In genomic region chr13:30957258-30957943, GRCh38 we compare ENCODE assay signal across 19 cellular contexts. TPM values are rescaled to one million over a fixed set of nuclear protein-coding genes. Genes with fewer than 3 reads are reported as not detected.
DNase-seq lines count a peak whose midpoint lies in the region; ATAC-seq and TF ChIP-seq lines count a peak whose summit lies in the region.
"Had no signal": no experiment of that assay in that cellular context is flagged by ENCODE, and none has a peak within 500 bp of the region (broad histone marks: within the 10 kb centered on the region; RNA-seq: fewer than 3 reads in every experiment).

No MANE protein-coding gene starts in this region.

- H3K23ac ChIP-seq in neuronal stem cell (ENCODE audit: low read depth, low read length, poor library complexity): peak overlapping the region; percentile 39

- H3K4me3 ChIP-seq in right cardiac atrium (ENCODE audit: low read length) (no peak overlapping the region), neuronal stem cell (ENCODE audit: low read length in 2 of 2) (no peak overlapping the region), gastroesophageal sphincter (no peak overlapping the region), psoas muscle (no peak overlapping the region)
- H3K4me3 ChIP-seq: GM23248, HAP-1 had no signal

- H3K4me1 ChIP-seq in right cardiac atrium (ENCODE audit: control insufficient read depth, insufficient read depth, low read length) (no peaks in the 10 kb centered on the region), neuronal stem cell (ENCODE audit: control insufficient read depth in 2 of 2, insufficient read depth in 1 of 2, low read depth in 1 of 2, low read length in 2 of 2) (no peaks in the 10 kb centered on the region), gastroesophageal sphincter (no peaks in the 10 kb centered on the region), psoas muscle (no peaks in the 10 kb centered on the region)
- H3K4me1 ChIP-seq: BE2C, HAP-1 had no signal

- intact Hi-C loops in Right ventricle myocardium superior (cut with DNase I) (no loop called here), right cardiac atrium (cut with DNase I) (no loop called here), psoas muscle (cut with DNase I) (no loop called here)

- no peak overlapping the region for H3K4ac ChIP-seq in neuronal stem cell (ENCODE audit: low read length)

- WGBS in right cardiac atrium: 73% methylated on average over 5 of the region's 5 CpGs
- no CpG with 5 or more reads among the region's 5 CpGs for WGBS in neuronal stem cell (ENCODE audit: extremely low coverage in 2 of 2, insufficient read length in 2 of 2, insufficient replicate concordance in 1 of 2), 2 donors
- WGBS in gastroesophageal sphincter (ENCODE audit: low coverage in 1 of 2), 2 donors: 52 to 75% methylated on average over 3 to 5 of the region's 5 CpGs
- WGBS in psoas muscle, 3 donors: 71 to 73% (median 73%) methylated on average over 5 of the region's 5 CpGs

- H4K8ac ChIP-seq in neuronal stem cell (ENCODE audit: low read depth, low read length): no peak overlapping the region

- H3K14ac ChIP-seq in neuronal stem cell (ENCODE audit: low read length): peak overlapping the region; percentile 75

- H3K9me3 ChIP-seq in right cardiac atrium (ENCODE audit: control insufficient read depth, low read length) (peaks cover 1% of the 10 kb centered on the region), neuronal stem cell (replicated peaks in 1 of 2; ENCODE audit: control insufficient read depth in 2 of 2, insufficient read depth in 1 of 2, low read depth in 1 of 2, low read length in 2 of 2) (no peaks in the 10 kb centered on the region), gastroesophageal sphincter (peaks cover 0 to 18% (median 0%) of the 10 kb centered on the region in 3 donors), psoas muscle (no peaks in the 10 kb centered on the region)
- H3K9me3 ChIP-seq: BE2C, HAP-1 had no signal

- no peaks in the 10 kb centered on the region for H3K36me3 ChIP-seq in neuronal stem cell (replicated peaks in 1 of 2; ENCODE audit: control insufficient read depth in 2 of 2, insufficient read depth in 2 of 2, low read length in 2 of 2)
- no peaks in the 10 kb centered on the region for H3K36me3 ChIP-seq in gastroesophageal sphincter
- H3K36me3 ChIP-seq in psoas muscle (ENCODE audit: insufficient read depth in 1 of 2, low read depth in 1 of 2): no peaks in the 10 kb centered on the region
- H3K36me3 ChIP-seq: BE2C, HAP-1 had no signal

- TF ChIP-seq EP300 in gastroesophageal sphincter (IDR thresholded peaks at IDR 0.05): no peak

- H2BK120ac ChIP-seq in neuronal stem cell (ENCODE audit: low read depth, low read length): no peak overlapping the region

- no peak for TF ChIP-seq POLR2A in gastroesophageal sphincter (IDR thresholded peaks at IDR 0.05)

- H2BK15ac ChIP-seq in neuronal stem cell (ENCODE audit: low read length): no peak overlapping the region

- H3K9ac ChIP-seq in neuronal stem cell (ENCODE audit: low read depth, low read length, poor library complexity): no peak overlapping the region
- H3K9ac ChIP-seq: GM23248 had no signal

- ATAC-seq in Right ventricle myocardium superior (ENCODE audit: poor library complexity): peak; percentile 86
- ATAC-seq in right cardiac atrium: no peak
- ATAC-seq in gastroesophageal sphincter: no peak
- no peak for ATAC-seq in psoas muscle
- ATAC-seq: HepG2 had no signal

- H4K91ac ChIP-seq in neuronal stem cell (ENCODE audit: low read depth, low read length, poor library complexity): no peak overlapping the region

- DNase-seq in Right ventricle myocardium superior (no peak), right cardiac atrium (no peak), DMS 273 (lab: John Stamatoyannopoulos, UW; ENCODE audit: unreplicated experiment) (peak; percentile 16), DMS 273 treated with DMSO at 0.1 percent for 48 hours (lab: John Stamatoyannopoulos, UW) (peak; percentile 4), neuronal stem cell (ENCODE audit: low spot score) (no peak), psoas muscle (no peak), OCI-M1 (lab: John Stamatoyannopoulos, UW) (no peak)
- DNase-seq: ACHN; BE2C; C1 segment of cervical spinal cord; CD4-positive, CD25-positive, alpha-beta regulatory T cell; CD8-positive, alpha-beta memory T cell; COR-L47; GM23248 had no signal

- no peak overlapping the region for H3K18ac ChIP-seq in neuronal stem cell (ENCODE audit: low read length)

- H3K27ac ChIP-seq in right cardiac atrium (ENCODE audit: low read length) (no peak overlapping the region), neuronal stem cell (replicated peaks; ENCODE audit: low read length) (no peak overlapping the region), gastroesophageal sphincter (no peak overlapping the region), psoas muscle (no peak overlapping the region)
- H3K27ac ChIP-seq: GM23248 had no signal

- no peak overlapping the region for H2AK5ac ChIP-seq in neuronal stem cell (ENCODE audit: low read depth, low read length)

- H3K79me1 ChIP-seq in neuronal stem cell (ENCODE audit: low read depth, low read length): no peaks in the 10 kb centered on the region

- H3K27me3 ChIP-seq in right cardiac atrium (ENCODE audit: control insufficient read depth, insufficient read depth): no peaks in the 10 kb centered on the region
- no peaks in the 10 kb centered on the region for H3K27me3 ChIP-seq in neuronal stem cell (ENCODE audit: control insufficient read depth in 3 of 3, insufficient read depth in 3 of 3, low read depth in 1 of 3, low read length in 3 of 3)
- no peaks in the 10 kb centered on the region for H3K27me3 ChIP-seq in gastroesophageal sphincter
- no peaks in the 10 kb centered on the region for H3K27me3 ChIP-seq in psoas muscle (ENCODE audit: insufficient read depth in 3 of 3, low read length in 2 of 3)

- TF ChIP-seq CTCF in gastroesophageal sphincter (IDR thresholded peaks at IDR 0.05) (no peak), psoas muscle (IDR thresholded peaks at IDR 0.05) (no peak)

- H2BK12ac ChIP-seq in neuronal stem cell (ENCODE audit: low read length): no peak overlapping the region

- no peak overlapping the region for H2AFZ ChIP-seq in neuronal stem cell (ENCODE audit: low read length)
- H2AFZ ChIP-seq: GM23248 had no signal

- H3K4me2 ChIP-seq in neuronal stem cell (ENCODE audit: insufficient read depth, low read length, poor library complexity, severe bottlenecking): no peak overlapping the region

- no peak overlapping the region for H2BK5ac ChIP-seq in neuronal stem cell (ENCODE audit: low read length)

RNA-seq across cellular contexts. Expression of gene TEX26, which starts 24.9 kb away (rescaled TPM):
- total RNA-seq in Right ventricle myocardium superior (not detected), right cardiac atrium (not detected), gastroesophageal sphincter (1 to 10 TPM in 1 of 4 donors, under 1 TPM in 1, not detected in 2; 0.27 to 1.7 TPM), psoas muscle (not detected)
- polyA plus RNA-seq in right cardiac atrium (0.27 TPM), psoas muscle (under 1 TPM in 1 of 3 donors, not detected in 2; 0.04 TPM)
- 0.24 TPM for polyA plus RNA-seq in neuronal stem cell (2013, experiment 1 of 2)
- polyA plus RNA-seq in neuronal stem cell (2013, experiment 2 of 2): 0.18 TPM
- total RNA-seq: CD4-positive, CD25-positive, alpha-beta regulatory T cell; CD8-positive, alpha-beta memory T cell; H4; HepG2 had no signal
- polyA plus RNA-seq: CD4-positive, CD25-positive, alpha-beta regulatory T cell; CD8-positive, alpha-beta memory T cell; GM23248; HepG2; IgD-negative memory B cell had no signal

RNA-seq across cellular contexts. Expression of gene MEDAG, which starts 51.3 kb away (rescaled TPM):
- 5.4 TPM for total RNA-seq in Right ventricle myocardium superior
- total RNA-seq in right cardiac atrium: 10 to 100 TPM in 1 of 4 donors, 1 to 10 TPM in 3; 5.4 to 22.2 (median 8.5) TPM
- 7.3 TPM for polyA plus RNA-seq in right cardiac atrium
- 0.31 TPM for polyA plus RNA-seq in neuronal stem cell (2013, experiment 1 of 2)
- polyA plus RNA-seq in neuronal stem cell (2013, experiment 2 of 2): 0.18 TPM
- 100 to 1,000 TPM in 1 of 4 donors, 10 to 100 TPM in 3; 16.8 to 189 (median 38.4) TPM for total RNA-seq in gastroesophageal sphincter
- total RNA-seq in psoas muscle: 1 to 10 TPM; 4.6 to 9.6 (median 6.4) TPM
- 10 to 100 TPM in 1 of 3 donors, 1 to 10 TPM in 2; 5.3 to 13.7 (median 9.9) TPM for polyA plus RNA-seq in psoas muscle
- total RNA-seq: CD4-positive, CD25-positive, alpha-beta regulatory T cell; CD8-positive, alpha-beta memory T cell; H4; HepG2 had no signal
- polyA plus RNA-seq: CD8-positive, alpha-beta memory T cell; HepG2; IgD-negative memory B cell had no signal

Comparison
In these comparisons a context has a peak if more than half of its experiments do, and no peak if none do; other contexts are left out.
1. DNase-seq: peak in DMS 273 (single experiment) and DMS 273 treated with DMSO at 0.1 percent for 48 hours (single experiment); none in Right ventricle myocardium superior (single experiment), right cardiac atrium (0 of 3), neuronal stem cell (single experiment), psoas muscle (0 of 2) and OCI-M1 (single experiment).